28 cellular contexts compared by ENCODE assay signal in the genomic region with DNA sequence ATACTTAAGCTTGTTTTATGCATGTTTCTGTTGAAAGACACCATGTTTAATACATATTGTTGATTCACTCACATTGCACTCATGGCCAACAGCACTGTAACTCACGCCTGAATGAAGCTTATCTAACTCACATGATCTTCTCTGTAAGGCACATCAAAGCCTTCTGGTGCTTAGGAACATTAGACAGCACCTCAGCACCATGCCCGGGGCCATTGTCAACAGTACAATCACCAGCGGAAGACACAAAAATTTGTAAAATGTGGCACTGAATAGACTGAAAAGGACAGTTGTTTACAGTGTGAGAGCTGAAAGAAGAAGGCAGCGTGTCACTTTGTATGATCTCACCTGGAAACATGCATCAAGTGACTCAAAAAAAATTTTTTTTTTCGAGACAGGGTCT. TPM values are rescaled to one million over a fixed set of nuclear protein-coding genes. Genes with fewer than 3 reads are reported as not detected.
"Had no signal": no experiment of that assay in that cellular context is flagged by ENCODE, and none has a peak within 500 bp of the region (broad histone marks: within the 10 kb centered on the region; RNA-seq: fewer than 3 reads in every experiment).

No MANE protein-coding gene starts in this region.

- DNase-seq: activated CD4-positive, alpha-beta T cell treated with anti-CD3 and anti-CD28 coated beads, Interleukin-2, amount 10 ng/mL, durations not matched to agents 24 days and 14 days; activated CD4-positive, alpha-beta T cell treated with anti-CD3 and anti-CD28 coated beads, Interleukin-2, amount 50 U/mL, for 4 hours; activated CD8-positive, alpha-beta T cell treated with anti-CD3 and anti-CD28 coated beads for 36 hours; activated gamma-delta T cell; activated naive CD4-positive, alpha-beta T cell treated with Interleukin-2 at 50 U/mL for 16 hours; activated naive CD8-positive, alpha-beta T cell treated with anti-CD3 and anti-CD28 coated beads, Interleukin-2, amount 10 ng/mL, durations not matched to agents 7 days and 5 days; activated T-cell treated with anti-CD3 and anti-CD28 coated beads, Interleukin-2, amount 50 U/mL, for 24 hours; amygdala; Karpas-422; KBM-7; MG63; MV-4-11; NCI-H1092; NCI-H1436 treated with DMSO at 0.1 percent for 48 hours; NCI-H187 treated with DMSO at 0.1 percent for 48 hours; NCI-H2081; NCI-H345; NCI-H524 treated with DMSO at 0.1 percent for 48 hours; SHP77; SJCRH30 had no signal

- H3K27ac ChIP-seq: ascending aorta, cardiac muscle cell, SJCRH30, SK-N-MC had no signal

- FAIRE-seq: TTC549 had no signal

- H3K9me3 ChIP-seq: ascending aorta, MG63, SJCRH30 had no signal

- H3K36me3 ChIP-seq: ascending aorta, cardiac muscle cell, MG63, SJCRH30 had no signal

- H3K4me3 ChIP-seq: ascending aorta, cardiac muscle cell, MG63, SJCRH30, SK-N-MC had no signal

- H3K4me1 ChIP-seq: ascending aorta, SJCRH30 had no signal

- H3K27me3 ChIP-seq: ascending aorta, cardiac muscle cell, MG63 had no signal

- ATAC-seq: activated CD8-positive, alpha-beta T cell treated with anti-CD3 and anti-CD28 coated beads for 36 hours; Panc1 had no signal

RNA-seq across cellular contexts. Expression of a gene that starts 8.9 kb away (rescaled TPM):
- total RNA-seq: activated naive CD8-positive, alpha-beta T cell treated with anti-CD3 and anti-CD28 coated beads, Interleukin-2, amount 10 ng/mL, durations not matched to agents 7 days and 5 days; activated T-helper 2 cell treated with anti-CD3 and anti-CD28 coated beads, Interferon-gamma antibody, Interleukin-2, Interleukin-4, amounts not matched to agents 10 μg/mL and 5 μg/mL and 100 μg/mL, durations not matched to agents 14 hours and 24 hours and 36 hours; NCI-H460; SJCRH30 had no signal

RNA-seq across cellular contexts. Expression of a gene that starts 56.6 kb away (rescaled TPM):
- total RNA-seq: activated CD4-positive, alpha-beta T cell treated with anti-CD3 and anti-CD28 coated beads, Interleukin-2, amount 10 ng/mL, durations not matched to agents 24 days and 14 days; activated CD8-positive, alpha-beta T cell treated with anti-CD3 and anti-CD28 coated beads for 36 hours; activated naive CD8-positive, alpha-beta T cell treated with anti-CD3 and anti-CD28 coated beads, Interleukin-2, amount 10 ng/mL, durations not matched to agents 7 days and 5 days; activated T-helper 2 cell treated with anti-CD3 and anti-CD28 coated beads, Interferon-gamma antibody, Interleukin-2, Interleukin-4, amounts not matched to agents 10 μg/mL and 5 μg/mL and 100 μg/mL, durations not matched to agents 14 hours and 24 hours and 36 hours; ascending aorta; cardiac muscle cell; NCI-H460; RPMI7951; SJCRH30 had no signal
- polyA plus RNA-seq: cardiac muscle cell had no signal
